1 cellular context compared by ENCODE assay signal in the genomic region with DNA sequence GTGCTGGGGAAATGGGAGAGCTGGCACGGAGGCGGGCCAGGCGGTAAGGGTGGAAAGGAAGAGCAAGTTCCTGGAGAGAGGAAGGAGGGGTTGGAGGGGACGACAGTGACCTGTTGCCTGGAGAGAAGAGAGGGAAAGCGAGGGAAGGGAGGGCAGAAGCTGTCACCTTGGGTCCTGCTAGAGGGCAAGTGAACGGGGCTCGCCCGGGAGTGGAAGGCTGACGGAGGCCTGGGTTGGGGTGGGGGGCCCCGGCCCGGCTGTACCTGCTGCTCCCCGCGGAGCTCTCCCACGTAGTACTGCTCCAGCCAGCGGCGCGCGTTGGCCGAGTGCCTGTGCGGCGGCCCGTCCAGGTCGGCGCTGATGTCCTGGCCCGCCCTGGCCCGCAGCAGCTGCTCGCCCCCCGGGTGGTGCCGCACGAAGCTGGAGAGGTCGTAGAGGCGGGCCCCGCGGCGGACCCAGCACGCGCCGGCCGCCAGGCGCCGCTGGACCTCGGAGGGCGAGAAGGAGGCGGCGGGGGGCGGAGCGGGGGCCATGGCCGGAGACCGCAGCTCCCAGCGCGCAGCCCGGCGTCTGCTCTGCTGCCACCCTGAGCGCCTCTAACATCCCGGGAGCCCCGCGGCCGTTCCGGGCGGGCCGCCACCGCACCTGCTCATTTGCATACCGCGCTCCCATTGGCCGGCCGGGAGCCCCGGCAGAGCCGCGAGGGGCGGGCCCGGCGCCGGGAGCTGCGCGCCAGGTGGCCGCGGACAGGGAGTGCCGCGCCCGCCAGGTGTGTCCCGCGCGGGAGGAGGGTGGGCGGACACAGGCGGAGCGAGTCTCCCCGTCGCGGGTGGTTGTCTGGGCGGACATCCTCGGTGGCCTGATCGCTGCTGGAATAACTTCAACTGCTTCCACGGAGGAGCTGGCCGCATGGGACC.
TF ChIP-seq lines count a peak whose summit lies in the region.

TSS of gene FA2H (minus strand) at position 598 of the 917 bp plus-strand sequence. CDS start at position 533, 65 bp downstream.

TF ChIP-seq in HepG2, 621 proteins besides CTCF, POLR2A, EP300 and RAD21 (continued from another document and continues in another):
- TF ChIP-seq, protein P1, sequence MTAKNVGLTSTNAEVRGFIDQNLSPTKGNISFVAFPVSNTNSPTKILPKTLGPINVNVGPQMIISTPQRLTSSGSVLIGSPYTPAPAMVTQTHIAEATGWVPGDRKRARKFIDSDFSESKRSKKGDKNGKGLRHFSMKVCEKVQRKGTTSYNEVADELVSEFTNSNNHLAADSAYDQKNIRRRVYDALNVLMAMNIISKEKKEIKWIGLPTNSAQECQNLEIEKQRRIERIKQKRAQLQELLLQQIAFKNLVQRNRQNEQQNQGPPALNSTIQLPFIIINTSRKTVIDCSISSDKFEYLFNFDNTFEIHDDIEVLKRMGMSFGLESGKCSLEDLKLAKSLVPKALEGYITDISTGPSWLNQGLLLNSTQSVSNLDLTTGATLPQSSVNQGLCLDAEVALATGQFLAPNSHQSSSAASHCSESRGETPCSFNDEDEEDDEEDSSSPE (CRISPR knock-in tag; IDR thresholded peaks at IDR 0.05), result no peak; the same call in 1 of the 2 replicates
- TF ChIP-seq ATRX (CRISPR knock-in tag; IDR thresholded peaks at IDR 0.05; ENCODE audit: borderline replicate concordance) (no peak), ZNF318 (CRISPR knock-in tag; IDR thresholded peaks at IDR 0.05) (0 out of 2 replicates have a peak, but pooled peaks have one; percentile 65), NCOA1 (CRISPR knock-in tag; IDR thresholded peaks at IDR 0.05) (no peak), NR2F1 (CRISPR knock-in tag; IDR thresholded peaks at IDR 0.05) (no peak), ZNF546 (CRISPR knock-in tag; conservative IDR thresholded peaks at IDR 0.05) (0 out of 2 replicates have a peak, but pooled peaks have one; percentile 32), SOX13 (IDR thresholded peaks at IDR 0.05) (no peak), SOX13 (CRISPR knock-in tag; conservative IDR thresholded peaks at IDR 0.05 in 1 of 2, IDR thresholded peaks at IDR 0.05 in 1 of 2) (no peak), GTF2F1 (IDR thresholded peaks at IDR 0.05; ENCODE audit: low read length) (no peak), KAT8 (CRISPR knock-in tag; IDR thresholded peaks at IDR 0.05) (no peak), ZNF552 (CRISPR knock-in tag; IDR thresholded peaks at IDR 0.05; ENCODE audit: borderline replicate concordance) (peak; percentile 56; the same call in 1 of the 2 replicates), ZNF12 (CRISPR knock-in tag; IDR thresholded peaks at IDR 0.05) (no peak), HMG20A (CRISPR knock-in tag; IDR thresholded peaks at IDR 0.05; ENCODE audit: borderline replicate concordance) (no peak), TOE1 (CRISPR knock-in tag; IDR thresholded peaks at IDR 0.05) (no peak), TEAD3 (CRISPR knock-in tag; optimal IDR thresholded peaks at IDR 0.05; ENCODE audit: borderline replicate concordance) (peak; percentile 41), ZNF878 (CRISPR knock-in tag; IDR thresholded peaks at IDR 0.05) (no peak), ZNF282 (IDR thresholded peaks at IDR 0.05; ENCODE audit: partially characterized antibody) (no peak), TP53 (CRISPR knock-in tag; conservative IDR thresholded peaks at IDR 0.05) (no peak), CREBL2 (CRISPR knock-in tag; IDR thresholded peaks at IDR 0.05; ENCODE audit: borderline replicate concordance) (no peak; the same call in 1 of the 2 replicates)
- TF ChIP-seq, protein P2, sequence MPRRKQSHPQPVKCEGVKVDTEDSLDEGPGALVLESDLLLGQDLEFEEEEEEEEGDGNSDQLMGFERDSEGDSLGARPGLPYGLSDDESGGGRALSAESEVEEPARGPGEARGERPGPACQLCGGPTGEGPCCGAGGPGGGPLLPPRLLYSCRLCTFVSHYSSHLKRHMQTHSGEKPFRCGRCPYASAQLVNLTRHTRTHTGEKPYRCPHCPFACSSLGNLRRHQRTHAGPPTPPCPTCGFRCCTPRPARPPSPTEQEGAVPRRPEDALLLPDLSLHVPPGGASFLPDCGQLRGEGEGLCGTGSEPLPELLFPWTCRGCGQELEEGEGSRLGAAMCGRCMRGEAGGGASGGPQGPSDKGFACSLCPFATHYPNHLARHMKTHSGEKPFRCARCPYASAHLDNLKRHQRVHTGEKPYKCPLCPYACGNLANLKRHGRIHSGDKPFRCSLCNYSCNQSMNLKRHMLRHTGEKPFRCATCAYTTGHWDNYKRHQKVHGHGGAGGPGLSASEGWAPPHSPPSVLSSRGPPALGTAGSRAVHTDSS (CRISPR knock-in tag; conservative IDR thresholded peaks at IDR 0.05), result 0 out of 2 replicates have a peak, but pooled peaks have one; percentile 54
- TF ChIP-seq, protein P3, sequence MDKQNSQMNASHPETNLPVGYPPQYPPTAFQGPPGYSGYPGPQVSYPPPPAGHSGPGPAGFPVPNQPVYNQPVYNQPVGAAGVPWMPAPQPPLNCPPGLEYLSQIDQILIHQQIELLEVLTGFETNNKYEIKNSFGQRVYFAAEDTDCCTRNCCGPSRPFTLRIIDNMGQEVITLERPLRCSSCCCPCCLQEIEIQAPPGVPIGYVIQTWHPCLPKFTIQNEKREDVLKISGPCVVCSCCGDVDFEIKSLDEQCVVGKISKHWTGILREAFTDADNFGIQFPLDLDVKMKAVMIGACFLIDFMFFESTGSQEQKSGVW (CRISPR knock-in tag; IDR thresholded peaks at IDR 0.05; ENCODE audit: borderline replicate concordance), result no peak
- TF ChIP-seq, protein P4, sequence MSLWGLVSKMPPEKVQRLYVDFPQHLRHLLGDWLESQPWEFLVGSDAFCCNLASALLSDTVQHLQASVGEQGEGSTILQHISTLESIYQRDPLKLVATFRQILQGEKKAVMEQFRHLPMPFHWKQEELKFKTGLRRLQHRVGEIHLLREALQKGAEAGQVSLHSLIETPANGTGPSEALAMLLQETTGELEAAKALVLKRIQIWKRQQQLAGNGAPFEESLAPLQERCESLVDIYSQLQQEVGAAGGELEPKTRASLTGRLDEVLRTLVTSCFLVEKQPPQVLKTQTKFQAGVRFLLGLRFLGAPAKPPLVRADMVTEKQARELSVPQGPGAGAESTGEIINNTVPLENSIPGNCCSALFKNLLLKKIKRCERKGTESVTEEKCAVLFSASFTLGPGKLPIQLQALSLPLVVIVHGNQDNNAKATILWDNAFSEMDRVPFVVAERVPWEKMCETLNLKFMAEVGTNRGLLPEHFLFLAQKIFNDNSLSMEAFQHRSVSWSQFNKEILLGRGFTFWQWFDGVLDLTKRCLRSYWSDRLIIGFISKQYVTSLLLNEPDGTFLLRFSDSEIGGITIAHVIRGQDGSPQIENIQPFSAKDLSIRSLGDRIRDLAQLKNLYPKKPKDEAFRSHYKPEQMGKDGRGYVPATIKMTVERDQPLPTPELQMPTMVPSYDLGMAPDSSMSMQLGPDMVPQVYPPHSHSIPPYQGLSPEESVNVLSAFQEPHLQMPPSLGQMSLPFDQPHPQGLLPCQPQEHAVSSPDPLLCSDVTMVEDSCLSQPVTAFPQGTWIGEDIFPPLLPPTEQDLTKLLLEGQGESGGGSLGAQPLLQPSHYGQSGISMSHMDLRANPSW (CRISPR knock-in tag; IDR thresholded peaks at IDR 0.05; ENCODE audit: borderline replicate concordance), result no peak
- TF ChIP-seq, protein P5, sequence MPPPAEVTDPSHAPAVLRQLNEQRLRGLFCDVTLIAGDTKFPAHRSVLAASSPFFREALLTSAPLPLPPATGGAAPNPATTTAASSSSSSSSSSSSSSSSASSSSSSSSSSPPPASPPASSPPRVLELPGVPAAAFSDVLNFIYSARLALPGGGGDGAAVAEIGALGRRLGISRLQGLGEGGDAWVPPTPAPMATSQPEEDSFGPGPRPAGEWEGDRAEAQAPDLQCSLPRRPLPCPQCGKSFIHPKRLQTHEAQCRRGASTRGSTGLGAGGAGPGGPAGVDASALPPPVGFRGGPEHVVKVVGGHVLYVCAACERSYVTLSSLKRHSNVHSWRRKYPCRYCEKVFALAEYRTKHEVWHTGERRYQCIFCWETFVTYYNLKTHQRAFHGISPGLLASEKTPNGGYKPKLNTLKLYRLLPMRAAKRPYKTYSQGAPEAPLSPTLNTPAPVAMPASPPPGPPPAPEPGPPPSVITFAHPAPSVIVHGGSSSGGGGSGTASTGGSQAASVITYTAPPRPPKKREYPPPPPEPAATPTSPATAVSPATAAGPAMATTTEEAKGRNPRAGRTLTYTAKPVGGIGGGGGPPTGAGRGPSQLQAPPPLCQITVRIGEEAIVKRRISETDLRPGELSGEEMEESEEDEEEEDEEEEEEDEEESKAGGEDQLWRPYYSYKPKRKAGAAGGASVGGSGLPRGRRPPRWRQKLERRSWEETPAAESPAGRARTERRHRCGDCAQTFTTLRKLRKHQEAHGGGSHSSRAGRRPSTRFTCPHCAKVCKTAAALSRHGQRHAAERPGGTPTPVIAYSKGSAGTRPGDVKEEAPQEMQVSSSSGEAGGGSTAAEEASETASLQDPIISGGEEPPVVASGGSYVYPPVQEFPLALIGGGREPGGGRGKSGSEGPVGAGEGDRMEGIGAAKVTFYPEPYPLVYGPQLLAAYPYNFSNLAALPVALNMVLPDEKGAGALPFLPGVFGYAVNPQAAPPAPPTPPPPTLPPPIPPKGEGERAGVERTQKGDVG (CRISPR knock-in tag; IDR thresholded peaks at IDR 0.05; ENCODE audit: borderline replicate concordance), result no peak
- TF ChIP-seq, protein P6, sequence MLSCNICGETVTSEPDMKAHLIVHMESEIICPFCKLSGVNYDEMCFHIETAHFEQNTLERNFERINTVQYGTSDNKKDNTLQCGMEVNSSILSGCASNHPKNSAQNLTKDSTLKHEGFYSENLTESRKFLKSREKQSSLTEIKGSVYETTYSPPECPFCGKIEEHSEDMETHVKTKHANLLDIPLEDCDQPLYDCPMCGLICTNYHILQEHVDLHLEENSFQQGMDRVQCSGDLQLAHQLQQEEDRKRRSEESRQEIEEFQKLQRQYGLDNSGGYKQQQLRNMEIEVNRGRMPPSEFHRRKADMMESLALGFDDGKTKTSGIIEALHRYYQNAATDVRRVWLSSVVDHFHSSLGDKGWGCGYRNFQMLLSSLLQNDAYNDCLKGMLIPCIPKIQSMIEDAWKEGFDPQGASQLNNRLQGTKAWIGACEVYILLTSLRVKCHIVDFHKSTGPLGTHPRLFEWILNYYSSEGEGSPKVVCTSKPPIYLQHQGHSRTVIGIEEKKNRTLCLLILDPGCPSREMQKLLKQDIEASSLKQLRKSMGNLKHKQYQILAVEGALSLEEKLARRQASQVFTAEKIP (CRISPR knock-in tag; IDR thresholded peaks at IDR 0.05; ENCODE audit: borderline replicate concordance), result no peak
- TF ChIP-seq, protein P7, sequence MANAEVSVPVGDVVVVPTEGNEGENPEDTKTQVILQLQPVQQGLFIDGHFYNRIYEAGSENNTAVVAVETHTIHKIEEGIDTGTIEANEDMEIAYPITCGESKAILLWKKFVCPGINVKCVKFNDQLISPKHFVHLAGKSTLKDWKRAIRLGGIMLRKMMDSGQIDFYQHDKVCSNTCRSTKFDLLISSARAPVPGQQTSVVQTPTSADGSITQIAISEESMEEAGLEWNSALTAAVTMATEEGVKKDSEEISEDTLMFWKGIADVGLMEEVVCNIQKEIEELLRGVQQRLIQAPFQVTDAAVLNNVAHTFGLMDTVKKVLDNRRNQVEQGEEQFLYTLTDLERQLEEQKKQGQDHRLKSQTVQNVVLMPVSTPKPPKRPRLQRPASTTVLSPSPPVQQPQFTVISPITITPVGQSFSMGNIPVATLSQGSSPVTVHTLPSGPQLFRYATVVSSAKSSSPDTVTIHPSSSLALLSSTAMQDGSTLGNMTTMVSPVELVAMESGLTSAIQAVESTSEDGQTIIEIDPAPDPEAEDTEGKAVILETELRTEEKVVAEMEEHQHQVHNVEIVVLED (CRISPR knock-in tag; IDR thresholded peaks at IDR 0.05; ENCODE audit: borderline replicate concordance), result peak; percentile 49; the same call in 1 of the 2 replicates
